1 cellular context compared by ENCODE assay signal in the genomic region with DNA sequence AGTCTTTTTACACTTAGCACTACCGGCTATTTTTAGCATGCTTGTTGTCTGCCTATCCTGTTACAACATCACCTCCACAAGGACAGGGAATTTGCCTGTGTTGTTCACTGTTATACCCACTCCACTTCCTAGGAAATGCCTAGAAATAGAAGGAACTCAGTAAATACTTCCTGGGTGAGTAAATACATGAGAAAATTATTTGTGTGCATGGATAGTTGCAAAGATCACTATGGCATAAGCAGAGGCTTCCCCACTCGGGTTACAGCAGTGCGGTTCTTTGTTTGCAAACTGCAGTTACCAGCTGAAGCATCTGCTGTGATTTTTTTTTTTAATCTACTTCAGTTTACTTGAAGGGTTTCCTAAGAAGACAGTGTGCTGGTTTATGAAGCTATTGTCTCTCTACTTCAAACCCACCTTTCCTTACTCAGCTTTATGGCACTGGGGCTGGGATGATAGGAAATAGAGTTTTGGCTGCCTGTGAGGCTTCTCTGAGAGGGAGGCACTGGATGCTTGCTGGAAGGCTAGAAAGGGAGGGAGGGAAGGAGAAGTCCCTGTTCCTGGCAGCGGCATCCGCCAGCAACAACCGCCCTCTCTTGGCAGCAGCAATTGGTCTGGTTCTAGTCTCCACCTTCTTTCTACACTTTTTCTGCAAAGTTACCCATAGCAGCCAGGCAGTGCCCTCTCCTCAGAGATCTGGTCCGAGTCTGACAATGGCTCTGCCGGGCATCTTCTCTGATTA.
TF ChIP-seq lines count a peak whose summit lies in the region.

No MANE protein-coding gene starts in this region.

TF ChIP-seq in endothelial cell of umbilical vein, 7 proteins besides CTCF, POLR2A, EP300 and RAD21:
- TF ChIP-seq EZH2 (IDR thresholded peaks at IDR 0.05; ENCODE audit: borderline replicate concordance, low read depth, low read length, severe bottlenecking) (peak; percentile 16), FOS (IDR thresholded peaks at IDR 0.05; ENCODE audit: borderline replicate concordance, insufficient read depth, low read length) (no peak)
